In the genomic region with DNA sequence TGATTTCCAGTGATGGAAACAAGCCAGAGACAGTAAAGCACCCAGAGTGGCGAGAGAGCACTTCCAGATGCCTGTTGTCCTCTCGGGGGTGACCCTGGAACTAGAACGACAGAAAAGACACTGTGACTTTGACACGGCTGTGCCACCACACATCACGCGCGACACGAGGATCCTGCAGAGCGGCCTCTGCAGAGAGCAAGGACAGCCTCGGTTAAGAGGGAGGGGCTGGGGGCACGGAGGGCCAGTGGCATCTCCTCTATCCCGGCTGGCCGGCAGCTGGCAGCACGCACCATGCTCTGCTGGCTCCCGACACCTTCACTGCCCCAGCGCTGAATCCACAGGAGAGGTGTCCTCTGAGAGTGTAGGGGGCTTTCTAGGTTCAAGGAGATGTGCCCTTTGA, we compare ENCODE assay signal across 20 cellular contexts. TPM values are rescaled to one million over a fixed set of nuclear protein-coding genes. Genes with fewer than 3 reads are reported as not detected.
A peak's percentile ranks its signal among the peaks of the same experiment; 100 is the strongest.
DNase-seq lines count a peak whose midpoint lies in the region; ATAC-seq and TF ChIP-seq lines count a peak whose summit lies in the region.
"Had no signal": no experiment of that assay in that cellular context is flagged by ENCODE, and none has a peak within 500 bp of the region (broad histone marks: within the 10 kb centered on the region; RNA-seq: fewer than 3 reads in every experiment).

No MANE protein-coding gene starts in this region.

- H4K8ac ChIP-seq in neuronal stem cell (ENCODE audit: low read depth, low read length): no peak overlapping the region

- H2BK5ac ChIP-seq in neuronal stem cell (ENCODE audit: low read length): no peak overlapping the region

- H3K4me3 Mint-ChIP-seq in GM23338 (no peak overlapping the region; the same call in 2 of the 3 replicates), WTC11 (no peak overlapping the region), glutamatergic neuron (ENCODE audit: unreplicated experiment) (no peak overlapping the region)
- H3K4me3 Mint-ChIP-seq: CD4-positive, CD25-positive, alpha-beta regulatory T cell had no signal

- H3K9me3 Mint-ChIP-seq in GM23338 (no peaks in the 10 kb centered on the region), WTC11 (no peaks in the 10 kb centered on the region), glutamatergic neuron (ENCODE audit: unreplicated experiment) (peaks cover 11% of the 10 kb centered on the region)
- H3K9me3 Mint-ChIP-seq: CD4-positive, CD25-positive, alpha-beta regulatory T cell had no signal

- H3K79me2 ChIP-seq in GM23338 (replicated peaks; ENCODE audit: insufficient read depth): no peaks in the 10 kb centered on the region

- no peaks in the 10 kb centered on the region for H3K9me3 ChIP-seq in neuronal stem cell (replicated peaks in 1 of 2; ENCODE audit: control insufficient read depth in 2 of 2, insufficient read depth in 1 of 2, low read depth in 1 of 2, low read length in 2 of 2)
- H3K9me3 ChIP-seq: BLaER1 had no signal

- H3K4me2 ChIP-seq in GM23338 (no peak overlapping the region), neuronal stem cell (ENCODE audit: insufficient read depth, low read length, poor library complexity, severe bottlenecking) (no peak overlapping the region)
- H3K4me2 ChIP-seq: BLaER1, KMS-11, PC-9 had no signal

- DNase-seq in GM23338 (ENCODE audit: low spot score) (no peak), WTC11 (ENCODE audit: low spot score) (no peak), glutamatergic neuron (no peak), neuronal stem cell (ENCODE audit: low spot score) (no peak), superior temporal gyrus (ENCODE audit: extremely low spot score) (no peak), foreskin keratinocyte (no peak), NCI-H2227 (lab: John Stamatoyannopoulos, UW; ENCODE audit: unreplicated experiment) (no peak)
- DNase-seq: CD4-positive, CD25-positive, alpha-beta regulatory T cell; GOT3; IMR-90; MM.1S; NCI-H2029; NCI-H446 treated with DMSO at 0.1 percent for 48 hours; NCI-H526; NCI-H82; NK-92 treated with Interleukin-12 subunit alpha and Interleukin-12 subunit beta, amount 100 ng/mL, for 24 hours; PC-9; SHP77 treated with DMSO at 0.1 percent for 48 hours had no signal

- H3K14ac ChIP-seq in neuronal stem cell (ENCODE audit: low read length): peak overlapping the region; percentile 65

- H3K4me1 ChIP-seq in GM23338 (ENCODE audit: insufficient read depth) (no peaks in the 10 kb centered on the region), neuronal stem cell (ENCODE audit: control insufficient read depth in 2 of 2, insufficient read depth in 1 of 2, low read depth in 1 of 2, low read length in 2 of 2) (peaks cover 0 to 2% of the 10 kb centered on the region in 2 donors), foreskin keratinocyte (no peaks in the 10 kb centered on the region)

- no peak overlapping the region for H2AK5ac ChIP-seq in neuronal stem cell (ENCODE audit: low read depth, low read length)

- no peak overlapping the region for H3K9ac ChIP-seq in neuronal stem cell (ENCODE audit: low read depth, low read length, poor library complexity)
- H3K9ac ChIP-seq: KMS-11 had no signal

- H3K27me3 ChIP-seq in GM23338 (ENCODE audit: insufficient read depth) (no peaks in the 10 kb centered on the region), neuronal stem cell (ENCODE audit: control insufficient read depth in 3 of 3, insufficient read depth in 3 of 3, low read depth in 1 of 3, low read length in 3 of 3) (no peaks in the 10 kb centered on the region), foreskin keratinocyte (no peaks in the 10 kb centered on the region)
- H3K27me3 ChIP-seq: BLaER1 had no signal

- POLR2A ChIA-PET in WTC11 (lab: Charles Lee): no interaction called here

- H3K27ac ChIP-seq in GM23338 (ENCODE audit: low read depth) (no peak overlapping the region), neuronal stem cell (replicated peaks; ENCODE audit: low read length) (no peak overlapping the region), foreskin keratinocyte (no peak overlapping the region)
- H3K27ac ChIP-seq: BLaER1, KMS-11, PC-9 had no signal

- no peak overlapping the region for H2AFZ ChIP-seq in GM23338
- no peak overlapping the region for H2AFZ ChIP-seq in neuronal stem cell (ENCODE audit: low read length)
- H2AFZ ChIP-seq: PC-9 had no signal

- H3K4me3 ChIP-seq in GM23338 (no peak overlapping the region), neuronal stem cell (ENCODE audit: low read length in 2 of 2) (no peak overlapping the region)
- H3K4me3 ChIP-seq: BLaER1, PC-9 had no signal

- H3K36me3 Mint-ChIP-seq in GM23338 (ENCODE audit: low read depth): peaks cover 39% of the 10 kb centered on the region
- peaks cover 21% of the 10 kb centered on the region for H3K36me3 Mint-ChIP-seq in WTC11
- no peaks in the 10 kb centered on the region for H3K36me3 Mint-ChIP-seq in glutamatergic neuron (ENCODE audit: unreplicated experiment)

- peaks cover 1% of the 10 kb centered on the region for H3K79me1 ChIP-seq in neuronal stem cell (ENCODE audit: low read depth, low read length)

- ATAC-seq in GM23338: no peak
- no peak for ATAC-seq in WTC11
- no peak for ATAC-seq in foreskin keratinocyte

- no peak overlapping the region for H3K23ac ChIP-seq in neuronal stem cell (ENCODE audit: low read depth, low read length, poor library complexity)

- TF ChIP-seq CTCF in GM23338 (conservative IDR thresholded peaks at IDR 0.05; ENCODE audit: low read depth in 2 of 2) (no peak), WTC11 (IDR thresholded peaks at IDR 0.05) (no peak), glutamatergic neuron (IDR thresholded peaks at IDR 0.05; ENCODE audit: partially characterized antibody, unreplicated experiment) (no peak), foreskin keratinocyte (conservative IDR thresholded peaks at IDR 0.05) (no peak)

- H3K9me2 ChIP-seq in GM23338 (ENCODE audit: insufficient read depth): no peaks in the 10 kb centered on the region

- H4K91ac ChIP-seq in neuronal stem cell (ENCODE audit: low read depth, low read length, poor library complexity): no peak overlapping the region

- H3K18ac ChIP-seq in neuronal stem cell (ENCODE audit: low read length): no peak overlapping the region

- H3K4me1 Mint-ChIP-seq in GM23338: peaks cover 8% of the 10 kb centered on the region
- H3K4me1 Mint-ChIP-seq in WTC11: peaks cover 10% of the 10 kb centered on the region
- no peaks in the 10 kb centered on the region for H3K4me1 Mint-ChIP-seq in glutamatergic neuron (ENCODE audit: low read depth, unreplicated experiment)
- H3K4me1 Mint-ChIP-seq: CD4-positive, CD25-positive, alpha-beta regulatory T cell had no signal

- peaks cover 18% of the 10 kb centered on the region for H3F3A ChIP-seq in GM23338 (replicated peaks; ENCODE audit: low read depth)

- WGBS in neuronal stem cell (ENCODE audit: extremely low coverage in 2 of 2, insufficient read length in 2 of 2, insufficient replicate concordance in 1 of 2), 2 donors: no CpG with 5 or more reads among the region's 16 CpGs

- H2BK12ac ChIP-seq in neuronal stem cell (ENCODE audit: low read length): no peak overlapping the region

- H2BK120ac ChIP-seq in neuronal stem cell (ENCODE audit: low read depth, low read length): no peak overlapping the region

- H3K27me3 Mint-ChIP-seq in GM23338 (ENCODE audit: insufficient read depth, low read depth, poor library complexity) (peaks cover 10% of the 10 kb centered on the region), WTC11 (ENCODE audit: low read depth) (peaks cover 4% of the 10 kb centered on the region; the same call in 1 of the 2 replicates), glutamatergic neuron (ENCODE audit: unreplicated experiment) (peaks cover 2% of the 10 kb centered on the region)

- CTCF ChIA-PET in WTC11 (lab: Charles Lee): interaction anchor here (1.5 kb wide), 1 partner anchor 27 kb away, joined by 3 read pairs; no protein-coding TSS in a partner anchor

- H3K27ac Mint-ChIP-seq in GM23338 (0 out of 2 replicates have a peak overlapping the region, but pooled peaks have one; percentile 4), WTC11 (peak overlapping the region; percentile 49), glutamatergic neuron (ENCODE audit: unreplicated experiment) (peak overlapping the region; percentile 12)
- H3K27ac Mint-ChIP-seq: CD4-positive, CD25-positive, alpha-beta regulatory T cell had no signal

- no peak overlapping the region for H3K4ac ChIP-seq in neuronal stem cell (ENCODE audit: low read length)

- H4K20me1 ChIP-seq in GM23338 (replicated peaks; ENCODE audit: insufficient read depth): peaks cover 10% of the 10 kb centered on the region; the same call in 1 of the 2 replicates

- no peak overlapping the region for H2BK15ac ChIP-seq in neuronal stem cell (ENCODE audit: low read length)

- peaks cover 9% of the 10 kb centered on the region for H3K36me3 ChIP-seq in GM23338 (ENCODE audit: insufficient read depth)
- peaks cover 29 to 50% of the 10 kb centered on the region in 2 donors for H3K36me3 ChIP-seq in neuronal stem cell (replicated peaks in 1 of 2; ENCODE audit: control insufficient read depth in 2 of 2, insufficient read depth in 2 of 2, low read length in 2 of 2)

TF ChIP-seq in GM23338, 12 proteins besides CTCF, POLR2A, EP300 and RAD21 (continues in another document):
- TF ChIP-seq EZH2phosphoT487 (IDR thresholded peaks at IDR 0.05; ENCODE audit: unreplicated experiment): no peak
- no peak for TF ChIP-seq NANOG (IDR thresholded peaks at IDR 0.05; ENCODE audit: borderline replicate concordance)

TF ChIP-seq in WTC11, 78 proteins besides CTCF, POLR2A, EP300 and RAD21 (continues in another document):
- no peak for TF ChIP-seq OVOL2 (CRISPR knock-in tag; IDR thresholded peaks at IDR 0.05; ENCODE audit: borderline replicate concordance)

RNA-seq across cellular contexts. Expression of gene SUGP2, which starts 42.3 kb away (rescaled TPM):
- 86.5 and 102 TPM in 2 replicates for total RNA-seq in GM23338 (2014; rRNA removed; shearing (Covaris generic))
- polyA plus RNA-seq in GM23338 (2016; fragmentation: Nextera tagmentation; extraction: Ambion mirVana) (99.3 and 109 TPM in 2 replicates), foreskin keratinocyte (35.5 and 37.5 TPM in 2 replicates)
- total RNA-seq in WTC11 (2021) (156 to 160 TPM (median 156 TPM) in 3 replicates), glutamatergic neuron (ENCODE audit: unreplicated experiment) (201 TPM), foreskin keratinocyte (49.0 and 50.2 TPM in 2 replicates)
- 103 TPM for polyA plus RNA-seq in neuronal stem cell (2013, experiment 1 of 2)
- polyA plus RNA-seq in neuronal stem cell (2013, experiment 2 of 2): 101 TPM

RNA-seq across cellular contexts. Expression of gene ARMC6, which starts 42.4 kb away (rescaled TPM):
- total RNA-seq in GM23338 (2014; rRNA removed; shearing (Covaris generic)): 95.1 and 112 TPM in 2 replicates
- polyA plus RNA-seq in GM23338 (2016; fragmentation: Nextera tagmentation; extraction: Ambion mirVana) (40.9 and 45.0 TPM in 2 replicates), foreskin keratinocyte (43.4 and 53.1 TPM in 2 replicates)
- total RNA-seq in WTC11 (2021) (47.9 to 58.8 TPM (median 49.9 TPM) in 3 replicates), glutamatergic neuron (ENCODE audit: unreplicated experiment) (32.8 TPM), foreskin keratinocyte (48.3 and 52.6 TPM in 2 replicates)
- 15.0 TPM for polyA plus RNA-seq in neuronal stem cell (2013, experiment 1 of 2)
- 14.5 TPM for polyA plus RNA-seq in neuronal stem cell (2013, experiment 2 of 2)

RNA-seq across cellular contexts. Expression of gene HOMER3, which starts 50.0 kb away (rescaled TPM):
- total RNA-seq in GM23338 (2014; rRNA removed; shearing (Covaris generic)): 23.5 and 38.4 TPM in 2 replicates
- polyA plus RNA-seq in GM23338 (2016; fragmentation: Nextera tagmentation; extraction: Ambion mirVana) (16.7 and 18.0 TPM in 2 replicates), foreskin keratinocyte (191 and 233 TPM in 2 replicates)
- total RNA-seq in WTC11 (2021) (28.2 to 32.4 TPM (median 32.2 TPM) in 3 replicates), glutamatergic neuron (ENCODE audit: unreplicated experiment) (217 TPM), foreskin keratinocyte (142 and 160 TPM in 2 replicates)
- polyA plus RNA-seq in neuronal stem cell (2013, experiment 1 of 2): 58.3 TPM
- polyA plus RNA-seq in neuronal stem cell (2013, experiment 2 of 2): 56.2 TPM
